ENCODE assay signal across 8 cellular contexts in genomic region chr12:64796205-64796845, GRCh38. TPM values are rescaled to one million over a fixed set of nuclear protein-coding genes. Genes with fewer than 3 reads are reported as not detected.
DNase-seq lines count a peak whose midpoint lies in the region; ATAC-seq and TF ChIP-seq lines count a peak whose summit lies in the region.

No MANE protein-coding gene starts in this region.

- peak; percentile 64 for ATAC-seq in HG02763 (IDR thresholded peaks at IDR 0.05; ENCODE audit: unreplicated experiment)

- no peaks in the 10 kb centered on the region for H3K79me2 ChIP-seq in hepatocyte

- H3K4me2 ChIP-seq in hepatocyte = peak overlapping the region; percentile 16

- intact Hi-C loops in ascending aorta (cut with DNase I) = no loop called here

- H3K27me3 ChIP-seq in SJSA1 (replicated peaks) (0 out of 2 replicates have a peak, but pooled peaks cover 3% of the 10 kb centered on the region), ascending aorta (no peaks in the 10 kb centered on the region), hepatocyte (no peaks in the 10 kb centered on the region)

- no peaks in the 10 kb centered on the region for H4K20me1 ChIP-seq in hepatocyte (ENCODE audit: insufficient read depth, poor library complexity, severe bottlenecking)

- H2AFZ ChIP-seq in hepatocyte = no peak overlapping the region

- 45% methylated on average over 5 of the region's 5 CpGs for WGBS in hepatocyte (ENCODE audit: low lambda C conversion rate, missing lambda C conversion rate)

- no peaks in the 10 kb centered on the region for H3K9me2 ChIP-seq in hepatocyte (replicated peaks; ENCODE audit: insufficient read depth)

- no peaks in the 10 kb centered on the region for H3K9me3 ChIP-seq in SJSA1 (replicated peaks)
- H3K9me3 ChIP-seq in ascending aorta = no peaks in the 10 kb centered on the region
- H3K9me3 ChIP-seq in hepatocyte (ENCODE audit: low read depth) = no peaks in the 10 kb centered on the region

- H3K4me3 ChIP-seq in SJSA1 (no peak overlapping the region), ascending aorta (no peak overlapping the region), hepatocyte (no peak overlapping the region)

- TF ChIP-seq CTCF in ascending aorta (IDR thresholded peaks at IDR 0.05) (peak; percentile 45 to 74 (median 72)), hepatocyte (IDR thresholded peaks at IDR 0.05; ENCODE audit: poor library complexity) (peak; percentile 90)

- peak; percentile 72 for DNase-seq in activated effector memory CD4-positive, alpha-beta T cell treated with anti-CD3 and anti-CD28 coated beads, Interleukin-2, amount 50 U/mL, for 16 hours
- DNase-seq in activated effector memory CD4-positive, alpha-beta T cell treated with Interleukin-2 at 50 U/mL for 16 hours = no peak
- DNase-seq in NCI-H1092 treated with DMSO at 0.1 percent for 48 hours (lab: John Stamatoyannopoulos, UW) (peak; percentile 50), SJSA1 (ENCODE audit: low read depth in 1 of 2, low spot score in 2 of 2) (peak; percentile 73), ascending aorta (ENCODE audit: low spot score in 2 of 2) (peak in 1 of 2 donors; percentile 81), hepatocyte (ENCODE audit: low spot score) (peak; percentile 95)
- DNase-seq in stimulated activated CD4-positive, alpha-beta T cell treated with anti-CD3 and anti-CD28 coated beads, Interleukin-12 subunit alpha, Interleukin-12 subunit beta, amount 100 ng/mL, for 4 hours = peak; percentile 31

- H3K4me1 ChIP-seq in SJSA1 (replicated peaks) (no peaks in the 10 kb centered on the region), ascending aorta (no peaks in the 10 kb centered on the region), hepatocyte (ENCODE audit: insufficient read depth) (peaks cover 3% of the 10 kb centered on the region)

- H3K27ac ChIP-seq in SJSA1 (no peak overlapping the region), ascending aorta (no peak overlapping the region), hepatocyte (peak overlapping the region; percentile 27)

- no peaks in the 10 kb centered on the region for H3K36me3 ChIP-seq in SJSA1
- no peaks in the 10 kb centered on the region for H3K36me3 ChIP-seq in ascending aorta
- H3K36me3 ChIP-seq in hepatocyte (replicated peaks; ENCODE audit: insufficient read depth, low read depth) = no peaks in the 10 kb centered on the region

RNA-seq across cellular contexts. Expression of gene TBC1D30, which starts 28.1 kb away (rescaled TPM):
- total RNA-seq in SJSA1 (2014; rRNA removed; shearing (Covaris generic)) = 0.19 TPM in 1 of 2 replicates, not detected in the other
- total RNA-seq in ascending aorta = 53.0 TPM
- 4.7 and 5.3 TPM in 2 replicates for total RNA-seq in hepatocyte
- 4.8 and 5.6 TPM in 2 replicates for polyA plus RNA-seq in hepatocyte

RNA-seq across cellular contexts. Expression of gene GNS, which starts 37.1 kb away (rescaled TPM):
- total RNA-seq in SJSA1 (2014; rRNA removed; shearing (Covaris generic)) = 88.6 and 97.6 TPM in 2 replicates
- total RNA-seq in ascending aorta (105 TPM), hepatocyte (193 and 199 TPM in 2 replicates)
- 82.1 and 88.0 TPM in 2 replicates for polyA plus RNA-seq in hepatocyte
